Comparison of ENCODE assay signal across 18 cellular contexts in genomic region chr1:174956976-174957375, GRCh38.
"Had no signal": no experiment of that assay in that cellular context is flagged by ENCODE, and none has a peak within 500 bp of the region (broad histone marks: within the 10 kb centered on the region; RNA-seq: fewer than 3 reads in every experiment).

No MANE protein-coding gene starts in this region.

- H3K4me3 ChIP-seq: esophagus muscularis mucosa, right atrium auricular region, skin epidermis, tibial artery, vagina had no signal

- DNase-seq: activated CD4-positive, alpha-beta T cell treated with anti-CD3 and anti-CD28 coated beads for 4 hours; activated effector memory CD4-positive, alpha-beta T cell treated with Interleukin-2 at 50 U/mL for 16 hours; activated naive CD8-positive, alpha-beta T cell treated with anti-CD3 and anti-CD28 coated beads, Interleukin-2, amount 10 ng/mL, durations not matched to agents 7 days and 5 days; activated T-cell treated with anti-CD3 and anti-CD28 coated beads, Interleukin-2, amount 50 U/mL, for 1 hour; anterior cingulate cortex; dorsolateral prefrontal cortex; hypothalamus; kidney glomerular epithelial cell; midbrain; naive B cell; nucleus accumbens; T-helper 9 cell; tibial artery had no signal

- H3K36me3 ChIP-seq: right atrium auricular region, tibial artery, vagina had no signal

- H3K27ac ChIP-seq: esophagus muscularis mucosa, right atrium auricular region, skin epidermis, tibial artery, vagina had no signal

- H3K27me3 Mint-ChIP-seq: activated naive CD8-positive, alpha-beta T cell treated with anti-CD3 and anti-CD28 coated beads, Interleukin-2, amount 10 ng/mL, durations not matched to agents 7 days and 5 days; naive B cell had no signal

- H3K4me3 Mint-ChIP-seq: naive B cell had no signal

- FAIRE-seq: endometrium had no signal

- H3K27me3 ChIP-seq: dorsolateral prefrontal cortex, esophagus muscularis mucosa, right atrium auricular region, tibial artery, vagina had no signal

- H3K4me1 ChIP-seq: vagina had no signal

- H3K9me3 Mint-ChIP-seq: activated naive CD8-positive, alpha-beta T cell treated with anti-CD3 and anti-CD28 coated beads, Interleukin-2, amount 10 ng/mL, durations not matched to agents 7 days and 5 days; naive B cell had no signal

- H3K9me3 ChIP-seq: esophagus muscularis mucosa, right atrium auricular region, tibial artery, vagina had no signal
